ENCODE assay signal across 11 cellular contexts in the genomic region with DNA sequence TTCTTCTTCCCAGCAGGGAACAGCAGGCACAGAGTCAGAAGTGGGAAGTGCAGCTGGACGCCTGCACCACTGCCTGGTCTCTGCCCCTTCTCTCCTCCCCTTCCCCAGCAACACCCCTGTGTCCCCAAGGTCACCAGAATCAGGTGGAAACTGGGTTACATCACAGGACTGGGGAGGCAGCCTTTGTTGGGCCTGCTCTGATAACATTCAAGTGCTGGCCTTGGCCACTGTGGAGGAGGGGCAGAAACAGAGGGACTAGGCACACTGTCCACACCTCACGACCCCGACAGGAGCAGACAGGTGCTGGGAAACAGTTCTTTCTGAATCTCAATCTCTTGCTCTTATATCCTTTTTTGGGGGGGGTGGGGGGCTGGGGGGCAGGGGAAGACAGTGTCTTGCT. TPM values are rescaled to one million over a fixed set of nuclear protein-coding genes. Genes with fewer than 3 reads are reported as not detected.
A peak's percentile ranks its signal among the peaks of the same experiment; 100 is the strongest.
DNase-seq lines count a peak whose midpoint lies in the region; ATAC-seq and TF ChIP-seq lines count a peak whose summit lies in the region.
"Not testable (repeated sequence)": the region's sequence is repeated elsewhere in the genome, so short reads cannot be mapped to it uniquely, and the experiment has no call there.
"Had no signal": no experiment of that assay in that cellular context is flagged by ENCODE, and none has a peak within 500 bp of the region (broad histone marks: within the 10 kb centered on the region; RNA-seq: fewer than 3 reads in every experiment).

No MANE protein-coding gene starts in this region.

- intact Hi-C loops in adrenal gland (cut with DNase I); left cardiac atrium (cut with DNase I); ovary (cut with DNase I); sigmoid colon (cut with DNase I); aorta (cut with DNase I): not testable (repeated sequence)

- DNase-seq in LoVo (ENCODE audit: low spot score), result peak; percentile 0
- DNase-seq in activated CD8-positive, alpha-beta memory T cell treated with anti-CD3 and anti-CD28 coated beads for 24 hours, result peak; percentile 55
- DNase-seq in adrenal gland, result peak in 5 of 7 donors; percentile 21 to 58 (median 34)
- DNase-seq in left cardiac atrium, result peak; percentile 9
- peak; percentile 40 for DNase-seq in left lobe of liver (ENCODE audit: low spot score)
- DNase-seq in ovary, result peak in 3 of 5 donors; percentile 13 to 21 (median 19)
- peak; percentile 50 for DNase-seq in sigmoid colon
- peak; percentile 32 for DNase-seq in aorta

- WGBS in adrenal gland, 4 donors, result 37 to 46% (median 40%) methylated on average over 2 of the region's 3 CpGs
- 56 to 70% methylated on average over 2 of the region's 3 CpGs; no CpG with 5 or more reads in 1 of the 3 donors for WGBS in ovary, 3 donors
- WGBS in sigmoid colon, 2 donors, result 66 to 92% methylated on average over 2 of the region's 3 CpGs
- WGBS in aorta, 2 donors, result 86% methylated on average over 2 of the region's 3 CpGs

- H3K36me3 ChIP-seq in adrenal gland (replicated peaks in 1 of 2); ovary; sigmoid colon; aorta (ENCODE audit: control insufficient read depth in 1 of 2, insufficient read depth in 2 of 2, low read length in 1 of 2): not testable (repeated sequence)

- H3K4me1 ChIP-seq in adrenal gland (replicated peaks in 1 of 2); ovary (ENCODE audit: insufficient read depth); sigmoid colon; aorta (ENCODE audit: control insufficient read depth in 1 of 2, insufficient read depth in 2 of 2, low read length in 2 of 2): not testable (repeated sequence)

- H3K27ac ChIP-seq in adrenal gland; ovary; sigmoid colon; aorta (ENCODE audit: low read depth in 1 of 2, low read length in 2 of 2): not testable (repeated sequence)

- not testable (repeated sequence) for ATAC-seq in left cardiac atrium; aorta (ENCODE audit: low FRiP score)
- ATAC-seq in left lobe of liver, result peak; percentile 10

- not testable (repeated sequence) for TF ChIP-seq POLR2A in adrenal gland (IDR thresholded peaks at IDR 0.05); ovary (IDR thresholded peaks at IDR 0.05); sigmoid colon (IDR thresholded peaks at IDR 0.05)

- not testable (repeated sequence) for H3K9me3 ChIP-seq in adrenal gland (replicated peaks in 1 of 3); ovary; sigmoid colon; aorta (ENCODE audit: control insufficient read depth, low read length)

- TF ChIP-seq EP300 in ovary (IDR thresholded peaks at IDR 0.05); sigmoid colon (IDR thresholded peaks at IDR 0.05): not testable (repeated sequence)

- not testable (repeated sequence) for H3K4me3 ChIP-seq in adrenal gland; ovary; sigmoid colon; aorta (ENCODE audit: low read length in 2 of 2)

- TF ChIP-seq CTCF in adrenal gland (IDR thresholded peaks at IDR 0.05); ovary (IDR thresholded peaks at IDR 0.05); sigmoid colon (IDR thresholded peaks at IDR 0.05): not testable (repeated sequence)

- H3K27me3 ChIP-seq in adrenal gland; ovary; sigmoid colon; aorta (ENCODE audit: control insufficient read depth in 1 of 2, insufficient read depth in 2 of 2, low read length in 1 of 2): not testable (repeated sequence)

RNA-seq across cellular contexts. Expression of gene TRIM74, which starts 2.4 kb away (rescaled TPM):
- total RNA-seq in adrenal gland, result 1 to 10 TPM in 7 of 8 donors, under 1 TPM in 1; 0.55 to 3.7 (median 2.1) TPM
- 1 to 10 TPM in 2 of 3 donors, under 1 TPM in 1; 0.16 to 5.5 (median 3.3) TPM for polyA plus RNA-seq in adrenal gland
- under 1 TPM in 1 of 2 donors, not detected in 1; 0.41 TPM for total RNA-seq in left cardiac atrium
- 0.78 TPM for total RNA-seq in left lobe of liver
- 1 to 10 TPM in 1 of 7 donors, under 1 TPM in 6; 0.23 to 1.2 (median 0.60) TPM for total RNA-seq in ovary
- under 1 TPM in 1 of 2 donors, not detected in 1; 0.63 TPM for polyA plus RNA-seq in ovary
- not detected for total RNA-seq in sigmoid colon
- polyA plus RNA-seq in sigmoid colon, result under 1 TPM in 1 of 3 donors, not detected in 2; 0.38 TPM
- total RNA-seq in aorta, result under 1 TPM; 0.69 to 0.84 TPM
- not detected for polyA plus RNA-seq in aorta
- total RNA-seq: GM23338, HT-29 had no signal
- polyA plus RNA-seq: BJ, GM23338 had no signal

RNA-seq across cellular contexts. Expression of gene POM121, which starts 42.0 kb away (rescaled TPM):
- 10 to 100 TPM; 16.2 to 44.3 (median 25.7) TPM for total RNA-seq in adrenal gland
- polyA plus RNA-seq in adrenal gland, result 10 to 100 TPM; 19.7 to 31.0 (median 23.2) TPM
- total RNA-seq in left cardiac atrium, result 10 to 100 TPM; 21.5 to 30.7 TPM
- 16.8 TPM for total RNA-seq in left lobe of liver
- 10 to 100 TPM; 10.3 to 41.4 (median 34.4) TPM for total RNA-seq in ovary
- 10 to 100 TPM; 16.0 to 23.5 TPM for polyA plus RNA-seq in ovary
- total RNA-seq in sigmoid colon, result 10 to 100 TPM in 3 of 4 donors, 1 to 10 TPM in 1; 8.2 to 16.6 (median 12.0) TPM
- polyA plus RNA-seq in sigmoid colon, result 10 to 100 TPM in 1 of 3 donors, 1 to 10 TPM in 2; 7.2 to 24.8 (median 8.8) TPM
- total RNA-seq in aorta, result 10 to 100 TPM; 31.3 to 31.9 TPM
- polyA plus RNA-seq in aorta, result 10 to 100 TPM in 1 of 2 donors, 1 to 10 TPM in 1; 7.6 to 15.7 TPM

Comparison
In these comparisons a context has a peak if more than half of its experiments do, and no peak if none do; other contexts are left out.
1. DNase-seq: peak in every context shown above with its lines; median percentile 55 in activated CD8-positive, alpha-beta memory T cell treated with anti-CD3 and anti-CD28 coated beads for 24 hours; 50 in sigmoid colon; 40 in left lobe of liver; 34 in adrenal gland; 32 in aorta; 19 in ovary; 9 in left cardiac atrium; 0 in LoVo.